In the genomic region with DNA sequence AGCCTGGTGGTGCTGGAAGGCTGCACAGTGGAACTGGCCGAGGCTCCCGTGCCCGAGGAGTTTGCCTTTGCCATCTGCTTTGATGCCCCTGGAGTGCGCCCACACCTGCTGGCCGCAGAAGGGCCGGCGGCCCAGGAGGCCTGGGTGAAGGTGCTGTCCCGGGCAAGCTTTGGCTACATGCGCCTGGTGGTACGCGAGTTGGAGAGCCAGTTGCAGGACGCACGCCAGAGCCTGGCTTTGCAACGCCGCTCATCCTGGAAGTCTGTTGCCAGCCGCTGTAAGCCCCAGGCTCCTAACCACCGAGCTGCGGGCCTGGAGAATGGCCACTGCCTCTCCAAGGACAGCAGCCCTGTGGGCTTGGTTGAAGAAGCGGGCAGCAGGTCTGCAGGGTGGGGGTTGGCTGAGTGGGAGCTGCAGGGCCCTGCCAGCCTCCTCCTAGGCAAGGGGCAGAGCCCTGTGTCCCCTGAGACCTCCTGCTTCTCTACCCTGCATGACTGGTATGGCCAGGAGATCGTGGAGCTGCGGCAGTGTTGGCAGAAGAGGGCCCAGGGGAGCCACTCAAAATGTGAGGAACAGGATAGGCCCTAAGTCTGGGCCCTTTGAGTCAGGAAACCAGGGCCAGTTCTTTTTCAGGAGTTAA, we compare ENCODE assay signal across 11 cellular contexts. TPM values are rescaled to one million over a fixed set of nuclear protein-coding genes. Genes with fewer than 3 reads are reported as not detected.
DNase-seq lines count a peak whose midpoint lies in the region; TF ChIP-seq lines count a peak whose summit lies in the region.
"Had no signal": no experiment of that assay in that cellular context is flagged by ENCODE, and none has a peak within 500 bp of the region (broad histone marks: within the 10 kb centered on the region; RNA-seq: fewer than 3 reads in every experiment).

No MANE protein-coding gene starts in this region.

- peaks cover 24% of the 10 kb centered on the region for H3K79me2 ChIP-seq in ACC112 (ENCODE audit: control insufficient read depth, insufficient read depth, low read length, unreplicated experiment)

- TF ChIP-seq CTCF in esophagus squamous epithelium (IDR thresholded peaks at IDR 0.05) (no peak), prostate gland (IDR thresholded peaks at IDR 0.05) (no peak)

- H3K9me3 ChIP-seq in esophagus squamous epithelium (no peaks in the 10 kb centered on the region), prostate gland (no peaks in the 10 kb centered on the region)

- H3K27me3 Mint-ChIP-seq in IgD-negative memory B cell, result no peaks in the 10 kb centered on the region

- H3K27ac Mint-ChIP-seq in IgD-negative memory B cell, result peak overlapping the region in 2 of 3 donors; percentile 59 to 86

- DNase-seq in esophagus squamous epithelium (lab: John Stamatoyannopoulos, UW) (no peak), prostate gland (ENCODE audit: low spot score) (no peak), NCI-H2107 (lab: John Stamatoyannopoulos, UW) (no peak), UCSD-AML1 (lab: John Stamatoyannopoulos, UW; ENCODE audit: unreplicated experiment) (no peak), NOMO-1 treated with dmso at 0.1 percent for 144 hours (lab: John Stamatoyannopoulos, UW; ENCODE audit: unreplicated experiment) (no peak)
- no peak for DNase-seq in stimulated activated CD4-positive, alpha-beta T cell treated with anti-CD3 and anti-CD28 coated beads, Interleukin-4, amount 100 ng/mL, for 4 hours
- DNase-seq: kidney glomerular epithelial cell; NCI-H1417; NK-92 treated with Interleukin-12 subunit alpha and Interleukin-12 subunit beta, amount 100 ng/mL, for 24 hours had no signal

- H3K4me1 ChIP-seq in ACC112 (ENCODE audit: control insufficient read depth, insufficient read depth, low read length, unreplicated experiment), result peaks cover 30% of the 10 kb centered on the region
- peaks cover 34 to 76% (median 37%) of the 10 kb centered on the region in 3 donors for H3K4me1 ChIP-seq in esophagus squamous epithelium
- peaks cover 15% of the 10 kb centered on the region for H3K4me1 ChIP-seq in prostate gland (replicated peaks)

- H3K36me3 Mint-ChIP-seq in IgD-negative memory B cell, result peaks cover 5% of the 10 kb centered on the region

- intact Hi-C loops in esophagus squamous epithelium (cut with DNase I) (no loop called here), prostate gland (cut with DNase I) (no loop called here)

- no peaks in the 10 kb centered on the region for H3K9me3 Mint-ChIP-seq in IgD-negative memory B cell

- H3K36me3 ChIP-seq in ACC112 (ENCODE audit: insufficient read depth, low read length) (peaks cover 4% of the 10 kb centered on the region; the same call in 1 of the 2 replicates), esophagus squamous epithelium (peaks cover 3 to 34% (median 7%) of the 10 kb centered on the region in 3 donors), prostate gland (no peaks in the 10 kb centered on the region)

- H3K4me1 Mint-ChIP-seq in IgD-negative memory B cell, result peaks cover 9 to 29% (median 20%) of the 10 kb centered on the region in 3 donors

- TF ChIP-seq POLR2A in esophagus squamous epithelium (IDR thresholded peaks at IDR 0.05) (no peak), prostate gland (IDR thresholded peaks at IDR 0.05) (no peak)

- H3K27me3 ChIP-seq in ACC112 (ENCODE audit: insufficient read depth, low read length) (no peaks in the 10 kb centered on the region), esophagus squamous epithelium (no peaks in the 10 kb centered on the region), prostate gland (replicated peaks; ENCODE audit: insufficient read depth) (no peaks in the 10 kb centered on the region)

- no peak overlapping the region for H3K4me3 ChIP-seq in ACC112 (ENCODE audit: low read depth, low read length)
- H3K4me3 ChIP-seq in esophagus squamous epithelium, result no peak overlapping the region
- H3K4me3 ChIP-seq in prostate gland, result no peak overlapping the region

- H3K4me3 Mint-ChIP-seq in IgD-negative memory B cell, result peak overlapping the region in 1 of 4 donors; percentile 26

- H3K27ac ChIP-seq in ACC112 (ENCODE audit: low read depth, low read length) (peak overlapping the region; percentile 84; the same call in 1 of the 2 replicates), esophagus squamous epithelium (peak overlapping the region; percentile 98 to 100 (median 100)), prostate gland (peak overlapping the region; percentile 98 to 99)

- 75 to 94% methylated on average over 2 to 12 of the region's 21 CpGs for WGBS in esophagus squamous epithelium, 2 donors
- WGBS in prostate gland, result 89% methylated on average over 21 of the region's 21 CpGs

- H2AFZ ChIP-seq in ACC112 (ENCODE audit: low read length, unreplicated experiment), result no peak overlapping the region

RNA-seq across cellular contexts. Expression of a gene that starts 1.9 kb away (rescaled TPM):
- polyA plus RNA-seq in IgD-negative memory B cell, result 248 TPM
- total RNA-seq in esophagus squamous epithelium, result 10 to 100 TPM in 1 of 4 donors, 1 to 10 TPM in 3; 4.9 to 15.4 (median 8.6) TPM
- total RNA-seq in prostate gland, result 10 to 100 TPM; 19.1 to 35.8 TPM

RNA-seq across cellular contexts. Expression of a gene that starts 3.6 kb away (rescaled TPM):
- polyA plus RNA-seq in IgD-negative memory B cell, result 1.6 TPM
- 10 to 100 TPM in 2 of 4 donors, 1 to 10 TPM in 2; 6.3 to 14.5 (median 9.5) TPM for total RNA-seq in esophagus squamous epithelium
- 10 to 100 TPM in 1 of 2 donors, 1 to 10 TPM in 1; 8.5 to 11.2 TPM for total RNA-seq in prostate gland

RNA-seq across cellular contexts. Expression of a gene that starts 7.0 kb away (rescaled TPM):
- 14.4 TPM for polyA plus RNA-seq in IgD-negative memory B cell
- 10 to 100 TPM; 14.9 to 24.8 (median 19.9) TPM for total RNA-seq in esophagus squamous epithelium
- 10 to 100 TPM; 41.5 to 47.1 TPM for total RNA-seq in prostate gland

RNA-seq across cellular contexts. Expression of a gene that starts 13.0 kb away (rescaled TPM):
- polyA plus RNA-seq in IgD-negative memory B cell, result 121 TPM
- 10 to 100 TPM; 65.0 to 72.4 (median 67.1) TPM for total RNA-seq in esophagus squamous epithelium
- 10 to 100 TPM; 52.9 to 53.1 TPM for total RNA-seq in prostate gland

RNA-seq across cellular contexts. Expression of a gene that starts 53.0 kb away (rescaled TPM):
- not detected for polyA plus RNA-seq in IgD-negative memory B cell
- 1 to 10 TPM in 2 of 4 donors, under 1 TPM in 2; 0.35 to 1.5 (median 1.2) TPM for total RNA-seq in esophagus squamous epithelium
- total RNA-seq in prostate gland, result 1 to 10 TPM in 1 of 2 donors, under 1 TPM in 1; 0.73 to 5.2 TPM
